Comparison of ENCODE assay signal across 18 cellular contexts in genomic region chr7:55523366-55523765, GRCh38. TPM values are rescaled to one million over a fixed set of nuclear protein-coding genes. Genes with fewer than 3 reads are reported as not detected.
DNase-seq lines count a peak whose midpoint lies in the region; ATAC-seq and TF ChIP-seq lines count a peak whose summit lies in the region.
"Had no signal": no experiment of that assay in that cellular context is flagged by ENCODE, and none has a peak within 500 bp of the region (broad histone marks: within the 10 kb centered on the region; RNA-seq: fewer than 3 reads in every experiment).

No MANE protein-coding gene starts in this region.

- no peak overlapping the region for H2AFZ ChIP-seq in MM.1S (ENCODE audit: low read length)

- H3K27me3 ChIP-seq in MM.1S (replicated peaks; ENCODE audit: insufficient read depth, low read length): no peaks in the 10 kb centered on the region
- H3K27me3 ChIP-seq: thyroid gland had no signal

- no peaks in the 10 kb centered on the region for H3K9me3 Mint-ChIP-seq in activated CD4-positive, alpha-beta T cell treated with anti-CD3 and anti-CD28 coated beads for 36 hours (ENCODE audit: low read depth)
- H3K9me3 Mint-ChIP-seq in central memory CD8-positive, alpha-beta T cell: no peaks in the 10 kb centered on the region
- H3K9me3 Mint-ChIP-seq in stimulated activated effector memory CD8-positive, alpha-beta T cell treated with anti-CD3 and anti-CD28 coated beads, Interleukin-12 subunit alpha, Interleukin-12 subunit beta, amount 100 ng/mL, for 72 hours: no peaks in the 10 kb centered on the region
- H3K9me3 Mint-ChIP-seq: CD4-positive, alpha-beta T cell had no signal

- POLR2A ChIA-PET in activated CD4-positive, alpha-beta T cell treated with anti-CD3 and anti-CD28 coated beads for 36 hours (lab: Charles Lee): interaction anchor here (0.6 to 0.8 kb wide), 3 partner anchors 9 to 18 kb away, joined by 3 to 6 read pairs (median 3); no protein-coding TSS in a partner anchor

- no peaks in the 10 kb centered on the region for H3K9me2 ChIP-seq in MM.1S (replicated peaks; ENCODE audit: insufficient read depth, low read length)

- H3K27ac ChIP-seq in MM.1S (ENCODE audit: low read length): peak overlapping the region; percentile 27; the same call in 1 of the 2 replicates
- H3K27ac ChIP-seq: epithelial cell of prostate, thyroid gland had no signal

- no peaks in the 10 kb centered on the region for H4K20me1 ChIP-seq in MM.1S (ENCODE audit: insufficient read depth, low read length)

- H3K4me2 ChIP-seq in MM.1S (ENCODE audit: low read depth, low read length): no peak overlapping the region

- peaks cover 16% of the 10 kb centered on the region; the same call in 1 of the 2 replicates for H3F3A ChIP-seq in MM.1S (ENCODE audit: insufficient read depth, low read length)

- no peak for DNase-seq in activated CD4-positive, alpha-beta T cell treated with anti-CD3 and anti-CD28 coated beads for 36 hours
- no peak for DNase-seq in activated CD4-positive, alpha-beta T cell treated with anti-CD3 and anti-CD28 coated beads for 48 hours
- no peak for DNase-seq in MM.1S
- no peak for DNase-seq in central memory CD8-positive, alpha-beta T cell (ENCODE audit: low spot score in 2 of 2)
- no peak for DNase-seq in stimulated activated effector memory CD8-positive, alpha-beta T cell treated with anti-CD3 and anti-CD28 coated beads, Interleukin-12 subunit alpha, Interleukin-12 subunit beta, amount 100 ng/mL, for 72 hours (ENCODE audit: low spot score in 2 of 2)
- no peak for DNase-seq in NCI-H1105 treated with DMSO at 0.1 percent for 48 hours (lab: John Stamatoyannopoulos, UW)
- no peak for DNase-seq in activated CD8-positive, alpha-beta memory T cell treated with anti-CD3 and anti-CD28 coated beads for 24 hours
- DNase-seq: amygdala; CD4-positive, alpha-beta T cell; head of caudate nucleus; kidney glomerular epithelial cell; NCI-H1694 treated with DMSO at 0.1 percent for 48 hours; NCI-H69; stimulated activated CD4-positive, alpha-beta T cell treated with anti-CD3 and anti-CD28 coated beads, Interleukin-2, amount 100 ng/mL, for 24 hours; thyroid gland had no signal

- peak overlapping the region; percentile 15; the same call in 1 of the 2 replicates for H3K9ac ChIP-seq in MM.1S (ENCODE audit: low read length)

- no peaks in the 10 kb centered on the region for H3K27me3 Mint-ChIP-seq in activated CD4-positive, alpha-beta T cell treated with anti-CD3 and anti-CD28 coated beads for 36 hours
- no peaks in the 10 kb centered on the region for H3K27me3 Mint-ChIP-seq in central memory CD8-positive, alpha-beta T cell
- H3K27me3 Mint-ChIP-seq: CD4-positive, alpha-beta T cell had no signal

- no peak overlapping the region for H3K4me3 Mint-ChIP-seq in activated CD4-positive, alpha-beta T cell treated with anti-CD3 and anti-CD28 coated beads for 36 hours
- H3K4me3 Mint-ChIP-seq in central memory CD8-positive, alpha-beta T cell: no peak overlapping the region
- H3K4me3 Mint-ChIP-seq in stimulated activated effector memory CD8-positive, alpha-beta T cell treated with anti-CD3 and anti-CD28 coated beads, Interleukin-12 subunit alpha, Interleukin-12 subunit beta, amount 100 ng/mL, for 72 hours: no peak overlapping the region
- H3K4me3 Mint-ChIP-seq: CD4-positive, alpha-beta T cell had no signal

- H3K9me3 ChIP-seq in MM.1S (replicated peaks; ENCODE audit: insufficient read depth, low read length): no peaks in the 10 kb centered on the region
- H3K9me3 ChIP-seq: thyroid gland had no signal

- intact Hi-C loops in activated CD4-positive, alpha-beta T cell treated with anti-CD3 and anti-CD28 coated beads for 36 hours (cut with DNase I, micrococcal nuclease): no loop called here

- H3K79me2 ChIP-seq in MM.1S (ENCODE audit: low read length): peaks cover 100% of the 10 kb centered on the region

- H3K36me3 ChIP-seq in MM.1S (replicated peaks; ENCODE audit: insufficient read depth, low read length): peaks cover 9% of the 10 kb centered on the region
- H3K36me3 ChIP-seq: thyroid gland had no signal

- CTCF ChIA-PET in activated CD4-positive, alpha-beta T cell treated with anti-CD3 and anti-CD28 coated beads for 36 hours (lab: Charles Lee): interaction anchor here (0.7 to 2.0 kb wide), 5 partner anchors 9 to 90 kb away, joined by 3 to 8 read pairs (median 4); no protein-coding TSS in a partner anchor

- H3K4me1 Mint-ChIP-seq in activated CD4-positive, alpha-beta T cell treated with anti-CD3 and anti-CD28 coated beads for 36 hours: peaks cover 71% of the 10 kb centered on the region
- peaks cover 70% of the 10 kb centered on the region for H3K4me1 Mint-ChIP-seq in central memory CD8-positive, alpha-beta T cell
- H3K4me1 Mint-ChIP-seq in stimulated activated effector memory CD8-positive, alpha-beta T cell treated with anti-CD3 and anti-CD28 coated beads, Interleukin-12 subunit alpha, Interleukin-12 subunit beta, amount 100 ng/mL, for 72 hours: peaks cover 59% of the 10 kb centered on the region

- H3K4me1 ChIP-seq in MM.1S (ENCODE audit: low read length): peaks cover 50% of the 10 kb centered on the region
- H3K4me1 ChIP-seq: thyroid gland had no signal

- H3K36me3 Mint-ChIP-seq in activated CD4-positive, alpha-beta T cell treated with anti-CD3 and anti-CD28 coated beads for 36 hours (ENCODE audit: low read depth): peaks cover 15% of the 10 kb centered on the region
- H3K36me3 Mint-ChIP-seq in central memory CD8-positive, alpha-beta T cell (ENCODE audit: insufficient read depth): peaks cover 14% of the 10 kb centered on the region
- peaks cover 31% of the 10 kb centered on the region for H3K36me3 Mint-ChIP-seq in stimulated activated effector memory CD8-positive, alpha-beta T cell treated with anti-CD3 and anti-CD28 coated beads, Interleukin-12 subunit alpha, Interleukin-12 subunit beta, amount 100 ng/mL, for 72 hours

- peak overlapping the region; percentile 38 for H3K27ac Mint-ChIP-seq in activated CD4-positive, alpha-beta T cell treated with anti-CD3 and anti-CD28 coated beads for 36 hours
- H3K27ac Mint-ChIP-seq in central memory CD8-positive, alpha-beta T cell (ENCODE audit: low read depth): peak overlapping the region; percentile 44
- H3K27ac Mint-ChIP-seq in stimulated activated effector memory CD8-positive, alpha-beta T cell treated with anti-CD3 and anti-CD28 coated beads, Interleukin-12 subunit alpha, Interleukin-12 subunit beta, amount 100 ng/mL, for 72 hours: peak overlapping the region; percentile 52

- ATAC-seq in activated CD4-positive, alpha-beta T cell treated with anti-CD3 and anti-CD28 coated beads for 36 hours: no peak
- no peak for ATAC-seq in central memory CD8-positive, alpha-beta T cell (replicated peaks; ENCODE audit: extremely low read depth, poor library complexity, severe bottlenecking)
- no peak for ATAC-seq in stimulated activated effector memory CD8-positive, alpha-beta T cell treated with anti-CD3 and anti-CD28 coated beads, Interleukin-12 subunit alpha, Interleukin-12 subunit beta, amount 100 ng/mL, for 72 hours
- ATAC-seq in GM18858 (IDR thresholded peaks at IDR 0.05; ENCODE audit: unreplicated experiment): no peak
- ATAC-seq: sciatic nerve had no signal

- H3K4me3 ChIP-seq in MM.1S (ENCODE audit: low read length): no peak overlapping the region
- H3K4me3 ChIP-seq: thyroid gland had no signal

- TF ChIP-seq CTCF in MM.1S (IDR thresholded peaks at IDR 0.05; ENCODE audit: low read length): no peak

RNA-seq across cellular contexts. Expression of gene VOPP1, which starts 48.9 kb away (rescaled TPM):
- total RNA-seq in activated CD4-positive, alpha-beta T cell treated with anti-CD3 and anti-CD28 coated beads for 36 hours: 10 to 100 TPM; 63.7 to 64.2 TPM
